ENCODE assay signal across 1 cellular context in the genomic region with DNA sequence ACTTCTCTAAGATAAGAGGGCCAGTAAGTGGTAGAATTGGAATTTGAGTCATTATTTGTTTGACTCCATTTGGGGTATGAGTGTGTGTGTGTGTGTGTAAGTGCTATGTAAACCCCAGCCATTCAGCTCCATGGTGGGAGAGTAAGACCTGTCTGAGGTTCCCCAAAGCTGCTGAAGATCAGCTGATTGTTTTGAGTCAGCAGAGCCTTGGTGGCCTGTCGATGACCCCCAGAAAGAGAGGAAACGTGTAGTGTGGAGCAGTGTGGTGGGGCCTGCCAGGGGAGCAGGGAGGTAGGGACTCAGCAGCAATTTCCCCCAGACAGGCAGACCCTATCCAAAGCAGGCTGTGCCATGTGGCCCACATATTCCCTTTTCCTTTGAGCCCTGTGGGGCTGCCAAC.
TF ChIP-seq lines count a peak whose summit lies in the region.

No MANE protein-coding gene starts in this region.

TF ChIP-seq in IMR-90, 13 proteins besides CTCF, POLR2A, EP300 and RAD21 (continued from another document):
- TF ChIP-seq, protein P1, sequence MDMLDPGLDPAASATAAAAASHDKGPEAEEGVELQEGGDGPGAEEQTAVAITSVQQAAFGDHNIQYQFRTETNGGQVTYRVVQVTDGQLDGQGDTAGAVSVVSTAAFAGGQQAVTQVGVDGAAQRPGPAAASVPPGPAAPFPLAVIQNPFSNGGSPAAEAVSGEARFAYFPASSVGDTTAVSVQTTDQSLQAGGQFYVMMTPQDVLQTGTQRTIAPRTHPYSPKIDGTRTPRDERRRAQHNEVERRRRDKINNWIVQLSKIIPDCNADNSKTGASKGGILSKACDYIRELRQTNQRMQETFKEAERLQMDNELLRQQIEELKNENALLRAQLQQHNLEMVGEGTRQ (IDR thresholded peaks at IDR 0.05; ENCODE audit: low read depth, low read length): peak; percentile 20; the same call in 1 of the 2 replicates
